In genomic region chrX:94252204-94252603, GRCh38 we compare ENCODE assay signal across 21 cellular contexts.
DNase-seq lines count a peak whose midpoint lies in the region; FAIRE-seq and TF ChIP-seq lines count a peak whose summit lies in the region.
"Had no signal": no experiment of that assay in that cellular context is flagged by ENCODE, and none has a peak within 500 bp of the region (broad histone marks: within the 10 kb centered on the region; RNA-seq: fewer than 3 reads in every experiment).

No MANE protein-coding gene starts in this region.

- dilution Hi-C loops in endothelial cell of umbilical vein (cut with MboI; ENCODE audit: extremely low pct_ligation_motif_present, low sequenced_read_pairs) = no loop called here

- no peak overlapping the region for H3K4me3 ChIP-seq in LNCaP clone FGC (ENCODE audit: low read depth, low read length)
- no peak overlapping the region for H3K4me3 ChIP-seq in endothelial cell of umbilical vein (replicated peaks in 1 of 3; ENCODE audit: insufficient read depth in 1 of 3, low read depth in 1 of 3, low read length in 3 of 3)
- no peak overlapping the region for H3K4me3 ChIP-seq in small intestine (ENCODE audit: low read depth in 1 of 2, low read length in 2 of 2)
- no peak overlapping the region for H3K4me3 ChIP-seq in OCI-LY7 (ENCODE audit: low read depth, low read length, poor library complexity, severe bottlenecking)
- H3K4me3 ChIP-seq: BLaER1 treated with 17β-estradiol and CSF1 and Interleukin-3, amounts not matched to agents 10 nM and 100 nM had no signal

- H3K4me2 ChIP-seq in endothelial cell of umbilical vein (ENCODE audit: insufficient read depth, low read length) (no peak overlapping the region), OCI-LY7 (ENCODE audit: low read length) (no peak overlapping the region)
- H3K4me2 ChIP-seq: BLaER1 treated with 17β-estradiol and CSF1 and Interleukin-3, amounts not matched to agents 10 nM and 100 nM had no signal

- H3K9me1 ChIP-seq in endothelial cell of umbilical vein (replicated peaks; ENCODE audit: control insufficient read depth, extremely low read depth, insufficient read depth, low read length) = no peaks in the 10 kb centered on the region

- TF ChIP-seq CTCF in 22Rv1 (IDR thresholded peaks at IDR 0.05) (no peak), LNCaP clone FGC (IDR thresholded peaks at IDR 0.05; ENCODE audit: control insufficient read depth, extremely low read depth, insufficient read depth) (no peak), endothelial cell of umbilical vein (IDR thresholded peaks at IDR 0.05; ENCODE audit: extremely low read depth in 1 of 2, insufficient read depth in 1 of 2, low read depth in 1 of 2, low read length in 2 of 2) (no peak), OCI-LY7 (conservative IDR thresholded peaks at IDR 0.05; ENCODE audit: low read length) (no peak)

- BruUV-seq in endothelial cell of umbilical vein (replicated peaks; lab: Mats Ljungman, UMichigan) (no TSS peak), OCI-LY7 (replicated peaks; lab: Mats Ljungman, UMichigan) (no TSS peak)

- DNase-seq in LNCaP clone FGC (ENCODE audit: low read depth) = peak; percentile 30
- no peak for DNase-seq in endothelial cell of umbilical vein (ENCODE audit: low read depth, low spot score)
- DNase-seq in small intestine = peak; percentile 0
- no peak for DNase-seq in posterior cingulate gyrus
- no peak for DNase-seq in stimulated activated CD4-positive, alpha-beta T cell treated with anti-CD3 and anti-CD28 coated beads, Interleukin-2, amount 100 ng/mL, for 48 hours
- DNase-seq in OCI-LY7 (ENCODE audit: low spot score) = no peak
- DNase-seq: 8988T; AML-193; Caco-2; Calu3; CD4-positive, alpha-beta T cell; CD8-positive, alpha-beta T cell; DMS79 treated with DMSO at 0.1 percent for 48 hours; GF-D8 had no signal

- POLR2A ChIA-PET in endothelial cell of umbilical vein (lab: Charles Lee) = no interaction called here
- POLR2A ChIA-PET in OCI-LY7 (lab: Charles Lee) = no interaction called here

- H3K9me3 ChIP-seq in endothelial cell of umbilical vein (replicated peaks; ENCODE audit: control insufficient read depth, insufficient read depth, low read length) = no peaks in the 10 kb centered on the region
- no peaks in the 10 kb centered on the region for H3K9me3 ChIP-seq in small intestine (ENCODE audit: control insufficient read depth, low read depth)
- no peaks in the 10 kb centered on the region for H3K9me3 ChIP-seq in OCI-LY7 (ENCODE audit: low read length)
- H3K9me3 ChIP-seq: BLaER1 treated with 17β-estradiol and CSF1 and Interleukin-3, amounts not matched to agents 10 nM and 100 nM; Caco-2 had no signal

- no peak for TF ChIP-seq POLR2A in endothelial cell of umbilical vein (IDR thresholded peaks at IDR 0.05; ENCODE audit: low read depth, low read length)

- H3K9ac ChIP-seq in endothelial cell of umbilical vein (replicated peaks; ENCODE audit: extremely low read depth, insufficient read depth, low read length) = no peak overlapping the region
- H3K9ac ChIP-seq: BLaER1 treated with 17β-estradiol and CSF1 and Interleukin-3, amounts not matched to agents 10 nM and 100 nM had no signal

- H3K27me3 ChIP-seq in endothelial cell of umbilical vein (ENCODE audit: control insufficient read depth in 2 of 2, insufficient read depth in 2 of 2, low read length in 2 of 2) (no peaks in the 10 kb centered on the region), small intestine (ENCODE audit: control insufficient read depth in 2 of 2, insufficient read depth in 2 of 2, low read length in 2 of 2) (no peaks in the 10 kb centered on the region)

- FAIRE-seq in endothelial cell of umbilical vein (lab: Jason Lieb, UNC) (peak; percentile 24), small intestine (lab: Jason Lieb, UNC) (peak; percentile 78)
- FAIRE-seq: A204.1, D721Med, G401.6, GM12891 had no signal

- no peaks in the 10 kb centered on the region for H3K36me3 ChIP-seq in endothelial cell of umbilical vein (ENCODE audit: control insufficient read depth in 2 of 2, extremely low read depth in 1 of 2, insufficient read depth in 2 of 2, low read length in 2 of 2)
- H3K36me3 ChIP-seq in small intestine (ENCODE audit: control insufficient read depth in 2 of 2, insufficient read depth in 2 of 2, low read length in 2 of 2) = no peaks in the 10 kb centered on the region
- no peaks in the 10 kb centered on the region for H3K36me3 ChIP-seq in OCI-LY7 (ENCODE audit: insufficient read depth, low read length)
- H3K36me3 ChIP-seq: BLaER1 treated with 17β-estradiol and CSF1 and Interleukin-3, amounts not matched to agents 10 nM and 100 nM had no signal

- CTCF ChIA-PET in endothelial cell of umbilical vein (lab: Charles Lee) (no interaction called here), OCI-LY7 (lab: Charles Lee; ENCODE audit: unreplicated experiment) (no interaction called here)

- H3K27ac ChIP-seq in 22Rv1 (peak overlapping the region; percentile 67), endothelial cell of umbilical vein (ENCODE audit: insufficient read depth, low read depth, low read length) (no peak overlapping the region), small intestine (ENCODE audit: low read depth in 1 of 2, low read length in 1 of 2) (no peak overlapping the region), OCI-LY7 (ENCODE audit: low read depth, low read length, poor library complexity, severe bottlenecking) (no peak overlapping the region)
- H3K27ac ChIP-seq: BLaER1 treated with 17β-estradiol and CSF1 and Interleukin-3, amounts not matched to agents 10 nM and 100 nM; C4-2B had no signal

- 21 to 49% (median 35%) methylated on average over 2 of the region's 2 CpGs for WGBS in small intestine, 3 donors

- intact Hi-C loops in endothelial cell of umbilical vein (cut with micrococcal nuclease) = no loop called here
- intact Hi-C loops in posterior cingulate gyrus (cut with DNase I) = no loop called here
- intact Hi-C loops in OCI-LY7 (cut with micrococcal nuclease; ENCODE audit: unreplicated experiment) = no loop called here

- H3K4me1 ChIP-seq in endothelial cell of umbilical vein (ENCODE audit: control insufficient read depth, extremely low read depth, insufficient read depth, low read length) (no peaks in the 10 kb centered on the region), small intestine (ENCODE audit: control insufficient read depth in 2 of 2, insufficient read depth in 1 of 2, low read depth in 1 of 2, low read length in 1 of 2) (no peaks in the 10 kb centered on the region), OCI-LY7 (ENCODE audit: insufficient read depth, low read length, poor library complexity, severe bottlenecking) (no peaks in the 10 kb centered on the region)
- H3K4me1 ChIP-seq: BLaER1 treated with 17β-estradiol and CSF1 and Interleukin-3, amounts not matched to agents 10 nM and 100 nM; Caco-2 had no signal

- H2AFZ ChIP-seq in endothelial cell of umbilical vein (ENCODE audit: low read depth, low read length) = no peak overlapping the region
- no peak overlapping the region for H2AFZ ChIP-seq in OCI-LY7 (ENCODE audit: low read length)

- H3K79me2 ChIP-seq in endothelial cell of umbilical vein (ENCODE audit: control insufficient read depth, insufficient read depth, low read length) (no peaks in the 10 kb centered on the region), OCI-LY7 (ENCODE audit: insufficient read depth, low read depth, low read length) (no peaks in the 10 kb centered on the region)

- H3K9me2 ChIP-seq in OCI-LY7 (ENCODE audit: insufficient read depth, low read length) = no peaks in the 10 kb centered on the region

- H4K20me1 ChIP-seq in endothelial cell of umbilical vein (replicated peaks; ENCODE audit: control insufficient read depth, extremely low read depth, insufficient read depth, low read length) = no peaks in the 10 kb centered on the region
- no peaks in the 10 kb centered on the region for H4K20me1 ChIP-seq in OCI-LY7 (ENCODE audit: insufficient read depth, low read length)

TF ChIP-seq in endothelial cell of umbilical vein, 7 proteins besides CTCF, POLR2A, EP300 and RAD21:
- TF ChIP-seq MAX (IDR thresholded peaks at IDR 0.05; ENCODE audit: insufficient read depth, insufficient read length) = no peak
- TF ChIP-seq FOS (IDR thresholded peaks at IDR 0.05; ENCODE audit: borderline replicate concordance, insufficient read depth, low read length) = no peak
- no peak for TF ChIP-seq EZH2 (IDR thresholded peaks at IDR 0.05; ENCODE audit: borderline replicate concordance, low read depth, low read length, severe bottlenecking)
- no peak for TF ChIP-seq MYC (IDR thresholded peaks at IDR 0.05; ENCODE audit: low read depth, low read length)
- no peak for TF ChIP-seq JUN (IDR thresholded peaks at IDR 0.05; ENCODE audit: borderline replicate concordance, insufficient read depth, insufficient read length, low read depth)
- TF ChIP-seq GATA2 (IDR thresholded peaks at IDR 0.05; ENCODE audit: insufficient read depth, insufficient read length, low read depth, low read length) = no peak
TF ChIP-seq in endothelial cell of umbilical vein: peak in this region for 0.

Comparison
In these comparisons a context has a peak if more than half of its experiments do, and no peak if none do; other contexts are left out.
1. DNase-seq: peak in LNCaP clone FGC (single experiment) and small intestine (single experiment); none in endothelial cell of umbilical vein (single experiment), posterior cingulate gyrus (0 of 10), stimulated activated CD4-positive, alpha-beta T cell treated with anti-CD3 and anti-CD28 coated beads, Interleukin-2, amount 100 ng/mL, for 48 hours (0 of 2) and OCI-LY7 (single experiment).